In genomic region chr10:114495303-114495702, GRCh38 we compare ENCODE assay signal across 21 cellular contexts.
A peak's percentile ranks its signal among the peaks of the same experiment; 100 is the strongest.
DNase-seq lines count a peak whose midpoint lies in the region; ATAC-seq and TF ChIP-seq lines count a peak whose summit lies in the region.
"Had no signal": no experiment of that assay in that cellular context is flagged by ENCODE, and none has a peak within 500 bp of the region (broad histone marks: within the 10 kb centered on the region; RNA-seq: fewer than 3 reads in every experiment).

No MANE protein-coding gene starts in this region.

- no peak for DNase-seq in stimulated activated naive CD8-positive, alpha-beta T cell treated with anti-CD3 and anti-CD28 coated beads, Interleukin-15, Interleukin-2, amounts not matched to agents 100 U/mL and 50 U/mL, for 24 hours
- DNase-seq in activated B cell treated with CpG ODN at 0.5 μM for 24 hours (no peak), putamen (ENCODE audit: low spot score) (no peak), nephron progenitor cell (no peak), NCI-H2171 (lab: John Stamatoyannopoulos, UW) (no peak)
- DNase-seq in effector memory CD8-positive, alpha-beta T cell = no peak
- DNase-seq: cortex of kidney; GDM1; HCEC 1CT; kidney glomerular epithelial cell; MG63; NCI-H1436 treated with DMSO at 0.1 percent for 48 hours; NCI-H526; retina; RPMI8226; stimulated activated CD4-positive, alpha-beta T cell treated with anti-CD3 and anti-CD28 coated beads, Interleukin-4, amount 100 ng/mL, for 24 hours; T-helper 9 cell had no signal

- peaks cover 92% of the 10 kb centered on the region for H3K4me1 Mint-ChIP-seq in stimulated activated naive CD8-positive, alpha-beta T cell treated with anti-CD3 and anti-CD28 coated beads, Interleukin-15, Interleukin-2, amounts not matched to agents 100 ng/mL and 50 ng/mL, for 24 hours (ENCODE audit: low read depth)
- H3K4me1 Mint-ChIP-seq in activated B cell treated with CpG ODN at 0.5 μM for 24 hours = peaks cover 82% of the 10 kb centered on the region
- H3K4me1 Mint-ChIP-seq in effector memory CD8-positive, alpha-beta T cell (ENCODE audit: low read depth in 2 of 2) = peaks cover 38 to 51% of the 10 kb centered on the region in 2 donors
- peaks cover 20% of the 10 kb centered on the region for H3K4me1 Mint-ChIP-seq in nephron progenitor cell

- peaks cover 25% of the 10 kb centered on the region for H3K36me3 Mint-ChIP-seq in stimulated activated naive CD8-positive, alpha-beta T cell treated with anti-CD3 and anti-CD28 coated beads, Interleukin-15, Interleukin-2, amounts not matched to agents 100 ng/mL and 50 ng/mL, for 24 hours (ENCODE audit: low read depth)
- peaks cover 11% of the 10 kb centered on the region for H3K36me3 Mint-ChIP-seq in activated B cell treated with CpG ODN at 0.5 μM for 24 hours (ENCODE audit: low read depth)
- H3K36me3 Mint-ChIP-seq in effector memory CD8-positive, alpha-beta T cell (ENCODE audit: insufficient read depth) = peaks cover 7% of the 10 kb centered on the region
- peaks cover 26% of the 10 kb centered on the region for H3K36me3 Mint-ChIP-seq in nephron progenitor cell (ENCODE audit: low read depth)
- H3K36me3 Mint-ChIP-seq: CD14-positive monocyte had no signal

- no peaks in the 10 kb centered on the region for H3K27me3 Mint-ChIP-seq in stimulated activated naive CD8-positive, alpha-beta T cell treated with anti-CD3 and anti-CD28 coated beads, Interleukin-15, Interleukin-2, amounts not matched to agents 100 ng/mL and 50 ng/mL, for 24 hours
- H3K27me3 Mint-ChIP-seq in activated B cell treated with CpG ODN at 0.5 μM for 24 hours (no peaks in the 10 kb centered on the region), nephron progenitor cell (ENCODE audit: low read depth, poor library complexity) (no peaks in the 10 kb centered on the region)
- no peaks in the 10 kb centered on the region for H3K27me3 Mint-ChIP-seq in effector memory CD8-positive, alpha-beta T cell

- POLR2A ChIA-PET in activated B cell treated with CpG ODN at 0.5 μM for 24 hours (lab: Charles Lee) = interaction anchor here (1.4 to 10.4 kb wide), 2 partner anchors 11 to 29 kb away, joined by 4 to 268 read pairs; no protein-coding TSS in a partner anchor

- peak overlapping the region; percentile 86 for H3K27ac Mint-ChIP-seq in stimulated activated naive CD8-positive, alpha-beta T cell treated with anti-CD3 and anti-CD28 coated beads, Interleukin-15, Interleukin-2, amounts not matched to agents 100 ng/mL and 50 ng/mL, for 24 hours
- H3K27ac Mint-ChIP-seq in activated B cell treated with CpG ODN at 0.5 μM for 24 hours (peak overlapping the region; percentile 90), nephron progenitor cell (no peak overlapping the region)
- peak overlapping the region in 1 of 2 donors; percentile 0 for H3K27ac Mint-ChIP-seq in effector memory CD8-positive, alpha-beta T cell
- H3K27ac Mint-ChIP-seq: CD14-positive monocyte, WTC11 had no signal

- H3K9me3 Mint-ChIP-seq in stimulated activated naive CD8-positive, alpha-beta T cell treated with anti-CD3 and anti-CD28 coated beads, Interleukin-15, Interleukin-2, amounts not matched to agents 100 ng/mL and 50 ng/mL, for 24 hours = peaks cover 5% of the 10 kb centered on the region
- H3K9me3 Mint-ChIP-seq in activated B cell treated with CpG ODN at 0.5 μM for 24 hours (no peaks in the 10 kb centered on the region), nephron progenitor cell (no peaks in the 10 kb centered on the region)
- no peaks in the 10 kb centered on the region for H3K9me3 Mint-ChIP-seq in effector memory CD8-positive, alpha-beta T cell
- H3K9me3 Mint-ChIP-seq: WTC11 had no signal

- CTCF ChIA-PET in activated B cell treated with CpG ODN at 0.5 μM for 24 hours (lab: Charles Lee) = interaction anchor here (1.8 to 6.0 kb wide), 2 partner anchors 23 to 31 kb away, joined by 7 to 18 read pairs; no protein-coding TSS in a partner anchor

- peak overlapping the region; percentile 1 for H3K4me3 Mint-ChIP-seq in stimulated activated naive CD8-positive, alpha-beta T cell treated with anti-CD3 and anti-CD28 coated beads, Interleukin-15, Interleukin-2, amounts not matched to agents 100 ng/mL and 50 ng/mL, for 24 hours
- no peak overlapping the region for H3K4me3 Mint-ChIP-seq in activated B cell treated with CpG ODN at 0.5 μM for 24 hours
- no peak overlapping the region for H3K4me3 Mint-ChIP-seq in effector memory CD8-positive, alpha-beta T cell
- H3K4me3 Mint-ChIP-seq in nephron progenitor cell = no peak overlapping the region
- H3K4me3 Mint-ChIP-seq: CD14-positive monocyte, WTC11 had no signal

- intact Hi-C loops in activated B cell treated with CpG ODN at 0.5 μM for 24 hours (cut with micrococcal nuclease) = loop anchor here (10.0 kb wide), 1 partner anchor 439 kb away; the partner anchor contains the start of gene TRUB1

- ATAC-seq in stimulated activated naive CD8-positive, alpha-beta T cell treated with anti-CD3 and anti-CD28 coated beads, Interleukin-15, Interleukin-2, amounts not matched to agents 100 U/mL and 50 U/mL, for 24 hours = no peak
- ATAC-seq in activated B cell treated with CpG ODN at 0.5 μM for 24 hours (ENCODE audit: low read depth) (no peak), GM18502 (IDR thresholded peaks at IDR 0.05; ENCODE audit: poor library complexity, unreplicated experiment) (no peak)
- ATAC-seq in effector memory CD8-positive, alpha-beta T cell (replicated peaks) = peak; percentile 54
- ATAC-seq: WTC11 had no signal

- no peak for TF ChIP-seq CTCF in activated B cell treated with CpG ODN at 0.5 μM for 24 hours (IDR thresholded peaks at IDR 0.05)
- TF ChIP-seq CTCF in nephron progenitor cell (IDR thresholded peaks at IDR 0.05) = no peak
